ENCODE assay signal across 1 cellular context in genomic region chr1:8457771-8458409, GRCh38.
TF ChIP-seq lines count a peak whose summit lies in the region.

No MANE protein-coding gene starts in this region.

TF ChIP-seq in WTC11, 78 proteins besides CTCF, POLR2A, EP300 and RAD21 (continued from another document):
- no peak for TF ChIP-seq FOXP4 (CRISPR knock-in tag; IDR thresholded peaks at IDR 0.05)
- TF ChIP-seq ZNF219 (CRISPR knock-in tag; IDR thresholded peaks at IDR 0.05; ENCODE audit: borderline replicate concordance), result no peak
- TF ChIP-seq JUN (CRISPR knock-in tag; IDR thresholded peaks at IDR 0.05), result no peak
- no peak for TF ChIP-seq ZMAT4 (CRISPR knock-in tag; IDR thresholded peaks at IDR 0.05)
- TF ChIP-seq GRHL2 (CRISPR knock-in tag; IDR thresholded peaks at IDR 0.05; ENCODE audit: insufficient replicate concordance, severe bottlenecking), result no peak
- TF ChIP-seq ATF3 (CRISPR knock-in tag; conservative IDR thresholded peaks at IDR 0.05), result no peak
- TF ChIP-seq E2F5 (CRISPR knock-in tag; IDR thresholded peaks at IDR 0.05), result no peak
- TF ChIP-seq USF1 (CRISPR knock-in tag; IDR thresholded peaks at IDR 0.05), result no peak
- no peak for TF ChIP-seq ELF4 (CRISPR knock-in tag; IDR thresholded peaks at IDR 0.05; ENCODE audit: low read depth)
- no peak for TF ChIP-seq CBFB (CRISPR knock-in tag; IDR thresholded peaks at IDR 0.05; ENCODE audit: low read depth)
- no peak for TF ChIP-seq E2F1 (CRISPR knock-in tag; IDR thresholded peaks at IDR 0.05)
- no peak for TF ChIP-seq ZNF396 (CRISPR knock-in tag; IDR thresholded peaks at IDR 0.05; ENCODE audit: borderline replicate concordance)
